Comparison of ENCODE assay signal across 16 cellular contexts in the genomic region with DNA sequence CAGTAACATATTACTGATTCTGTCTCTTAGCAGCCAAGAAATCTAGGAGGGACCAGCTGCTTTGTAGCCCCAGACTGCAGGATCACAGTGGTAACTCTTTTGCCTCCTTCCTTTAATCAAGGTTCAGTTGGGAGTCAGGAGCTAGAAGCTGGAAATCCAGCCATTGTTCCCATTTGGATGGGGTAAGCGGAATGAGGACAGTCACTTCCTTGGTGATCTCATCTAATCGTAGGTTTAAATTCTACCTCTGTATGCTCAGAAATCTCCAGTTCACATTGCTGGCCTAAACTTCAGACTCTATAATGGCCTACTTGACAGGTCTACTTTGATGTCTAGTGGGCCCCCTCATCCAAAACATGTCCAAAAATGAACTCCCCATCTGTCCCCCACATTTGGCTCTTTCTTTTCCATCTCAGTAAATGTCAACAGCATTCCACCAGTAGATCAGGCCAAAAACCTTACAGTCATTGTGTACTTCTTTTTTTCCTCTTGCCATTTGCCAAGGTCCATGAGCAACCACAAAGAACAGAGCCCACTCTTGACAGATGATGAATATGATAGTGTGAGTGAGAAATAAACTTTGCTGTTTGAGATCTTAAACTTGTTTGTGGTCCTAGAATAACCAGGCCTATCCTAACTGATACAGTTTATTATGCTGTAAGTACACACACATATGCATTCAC.
"Had no signal": no experiment of that assay in that cellular context is flagged by ENCODE, and none has a peak within 500 bp of the region (broad histone marks: within the 10 kb centered on the region; RNA-seq: fewer than 3 reads in every experiment).

No MANE protein-coding gene starts in this region.

- H3K27ac Mint-ChIP-seq: activated naive CD4-positive, alpha-beta T cell treated with anti-CD3 and anti-CD28 coated beads, Interleukin-2, amount 10 ng/mL, durations not matched to agents 7 days and 5 days; stimulated activated naive CD8-positive, alpha-beta T cell treated with anti-CD3 and anti-CD28 coated beads, Interleukin-15, Interleukin-2, amounts not matched to agents 100 ng/mL and 50 ng/mL, for 24 hours; T-helper 2 cell treated with Interferon-gamma antibody and Interleukin-4, amounts not matched to agents 5 μg/mL and 100 μg/mL, for 36 hours had no signal

- H3K27me3 Mint-ChIP-seq: activated naive CD4-positive, alpha-beta T cell treated with anti-CD3 and anti-CD28 coated beads, Interleukin-2, amount 10 ng/mL, durations not matched to agents 7 days and 5 days had no signal

- H3K9me3 Mint-ChIP-seq: activated naive CD4-positive, alpha-beta T cell treated with anti-CD3 and anti-CD28 coated beads, Interleukin-2, amount 10 ng/mL, durations not matched to agents 7 days and 5 days; stimulated activated naive CD8-positive, alpha-beta T cell treated with anti-CD3 and anti-CD28 coated beads, Interleukin-15, Interleukin-2, amounts not matched to agents 100 ng/mL and 50 ng/mL, for 24 hours; T-helper 2 cell treated with Interferon-gamma antibody and Interleukin-4, amounts not matched to agents 5 μg/mL and 100 μg/mL, for 36 hours had no signal

- H3K4me3 Mint-ChIP-seq: activated naive CD4-positive, alpha-beta T cell treated with anti-CD3 and anti-CD28 coated beads, Interleukin-2, amount 10 ng/mL, durations not matched to agents 7 days and 5 days; neural crest cell; stimulated activated naive CD8-positive, alpha-beta T cell treated with anti-CD3 and anti-CD28 coated beads, Interleukin-15, Interleukin-2, amounts not matched to agents 100 ng/mL and 50 ng/mL, for 24 hours; T-helper 2 cell treated with Interferon-gamma antibody and Interleukin-4, amounts not matched to agents 5 μg/mL and 100 μg/mL, for 36 hours had no signal

- ATAC-seq: heart left ventricle, sciatic nerve, upper lobe of right lung had no signal

- DNase-seq: activated naive CD4-positive, alpha-beta T cell treated with anti-CD3 and anti-CD28 coated beads, Interleukin-2, amount 10 ng/mL, durations not matched to agents 7 days and 5 days; activated T-cell treated with anti-CD3 and anti-CD28 coated beads, Interleukin-2, amount 50 U/mL, for 1 hour; caudate nucleus; colonic mucosa; effector CD4-positive, alpha-beta T cell; foreskin melanocyte; heart left ventricle; midbrain; ovary; spleen; upper lobe of right lung had no signal

- H3K4me1 Mint-ChIP-seq: activated naive CD4-positive, alpha-beta T cell treated with anti-CD3 and anti-CD28 coated beads, Interleukin-2, amount 10 ng/mL, durations not matched to agents 7 days and 5 days had no signal

- H3K4me3 ChIP-seq: colonic mucosa, heart left ventricle, lung, ovary, spleen, upper lobe of right lung had no signal

- H3K36me3 Mint-ChIP-seq: activated naive CD4-positive, alpha-beta T cell treated with anti-CD3 and anti-CD28 coated beads, Interleukin-2, amount 10 ng/mL, durations not matched to agents 7 days and 5 days had no signal
